8 cellular contexts compared by ENCODE assay signal in the genomic region with DNA sequence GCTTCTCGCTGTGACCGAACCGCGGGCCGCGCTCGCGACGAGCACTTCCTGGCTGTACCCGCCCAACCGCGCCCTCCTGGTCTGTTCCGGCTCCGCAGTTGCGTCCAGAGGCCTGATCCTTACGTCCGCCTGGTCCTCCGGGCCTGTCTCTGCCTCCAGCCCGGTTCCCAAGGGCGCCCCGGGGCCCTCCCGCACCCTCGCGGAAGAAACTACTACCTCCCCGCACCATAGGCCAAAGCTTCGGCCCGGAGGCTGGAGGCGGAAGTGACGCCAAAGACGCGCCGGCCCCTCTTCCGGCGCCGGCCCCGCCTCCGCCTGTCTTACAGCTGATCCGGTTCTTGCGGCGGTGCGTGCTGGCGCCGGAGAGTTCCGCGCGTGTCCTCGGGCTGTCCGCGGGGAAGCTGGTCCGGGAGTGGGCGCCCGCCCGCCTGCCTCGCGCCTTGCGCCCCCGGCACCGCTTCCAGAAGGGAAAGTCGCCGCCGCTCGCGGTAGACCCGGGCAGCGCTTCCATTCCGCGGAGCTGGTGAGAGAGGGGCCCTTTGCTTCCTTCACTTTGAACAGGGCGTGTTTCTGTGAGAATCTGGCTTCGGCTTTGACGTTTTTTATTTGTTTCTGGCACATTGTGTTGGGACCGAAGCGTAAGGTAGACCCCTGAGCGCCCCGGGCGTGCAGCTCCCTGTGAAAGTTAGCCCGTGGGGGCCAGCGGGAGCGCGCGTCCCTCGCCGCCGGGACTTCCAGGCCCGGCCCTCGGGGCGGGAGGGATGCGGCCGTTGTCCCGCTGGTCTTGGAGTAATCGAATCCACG. TPM values are rescaled to one million over a fixed set of nuclear protein-coding genes. Genes with fewer than 3 reads are reported as not detected.
DNase-seq lines count a peak whose midpoint lies in the region; ATAC-seq and TF ChIP-seq lines count a peak whose summit lies in the region.

Gene ZNF778, plus strand, starts transcription at position 316 of the 804 bp plus-strand sequence. CDS start 3,425 bp downstream, outside the sequence.

- peak; percentile 94 for DNase-seq in AG08395 (ENCODE audit: low spot score)
- DNase-seq in NCI-H510A treated with DMSO at 0.1 percent for 48 hours (lab: John Stamatoyannopoulos, UW) = peak; percentile 70
- peak; percentile 52 to 68 for DNase-seq in activated CD4-positive, alpha-beta T cell treated with anti-CD3 and anti-CD28 coated beads, Interleukin-2, amount 50 U/mL, for 24 hours (ENCODE audit: low read depth in 1 of 2, low spot score in 1 of 2)
- peak; percentile 90 for DNase-seq in dermis blood vessel endothelial cell
- peak; percentile 85 to 92 (median 86) for DNase-seq in right lobe of liver
- DNase-seq in stimulated activated CD4-positive, alpha-beta T cell treated with anti-CD3 and anti-CD28 coated beads, Interleukin-4, amount 100 ng/mL, for 1 hour = peak; percentile 80

- intact Hi-C loops in right lobe of liver (cut with DNase I) = no loop called here

- H3K27me3 ChIP-seq in right lobe of liver = no peaks in the 10 kb centered on the region

- H3K4me3 ChIP-seq in right lobe of liver = peak within 1 kb of the TSS; percentile 85 to 99 (median 91)

- WGBS in right lobe of liver (ENCODE audit: insufficient coverage, low coverage, low lambda C conversion rate, missing lambda C conversion rate) = 0% methylated on average over 28 of the region's 91 CpGs

- H3K36me3 ChIP-seq in right lobe of liver = peaks cover 0 to 15% (median 1%) of the 10 kb centered on the region in 4 donors

- H3K4me1 ChIP-seq in right lobe of liver = peaks cover 0 to 22% (median 5%) of the 10 kb centered on the region in 4 donors

- peak; percentile 67 for TF ChIP-seq POLR2A in right lobe of liver (IDR thresholded peaks at IDR 0.05)

- ATAC-seq in GM18861 (IDR thresholded peaks at IDR 0.05; ENCODE audit: unreplicated experiment) (peak; percentile 66), HG03103 (IDR thresholded peaks at IDR 0.05; ENCODE audit: low read depth, unreplicated experiment) (peak; percentile 71), right lobe of liver (peak; percentile 92 to 95 (median 92))

- TF ChIP-seq CTCF in right lobe of liver (IDR thresholded peaks at IDR 0.05) = no peak

- peak within 1 kb of the TSS; percentile 86 to 95 (median 90) for H3K27ac ChIP-seq in right lobe of liver

- H3K9me3 ChIP-seq in right lobe of liver = no peaks in the 10 kb centered on the region

RNA-seq across cellular contexts. Expression of gene ZNF778, which starts in this region (rescaled TPM):
- 21.5 and 59.9 TPM in 2 replicates for total RNA-seq in dermis blood vessel endothelial cell
- total RNA-seq in right lobe of liver = 10 to 100 TPM in 1 of 6 experiments, 1 to 10 TPM in 5; 2.3 to 11.2 (median 3.1) TPM

Comparison
In these comparisons a context has a peak if more than half of its experiments do, and no peak if none do; other contexts are left out.
1. Peak in every context shown above with its lines: DNase-seq, ATAC-seq, H3K4me3 ChIP-seq and H3K27ac ChIP-seq.